1 cellular context compared by ENCODE assay signal in the genomic region with DNA sequence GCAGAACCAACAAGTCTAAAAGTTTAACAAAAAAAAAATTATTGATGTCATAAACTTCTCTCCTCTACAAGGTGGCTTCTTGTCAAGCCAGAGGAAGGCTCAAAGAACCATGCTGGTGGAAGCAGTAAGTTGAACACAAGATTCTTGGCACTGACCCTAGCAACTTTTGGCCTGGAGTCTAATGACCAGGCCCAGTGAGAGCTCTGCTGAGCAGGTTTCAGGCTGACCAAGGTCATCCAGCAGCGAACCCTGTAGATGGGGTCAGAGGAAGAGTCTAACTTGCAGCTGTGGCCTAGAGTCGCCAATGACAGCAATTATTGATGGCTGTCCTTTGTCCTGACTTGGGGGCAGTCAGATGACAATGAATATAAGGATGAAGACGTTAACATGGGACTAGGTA.
TF ChIP-seq lines count a peak whose summit lies in the region.

No MANE protein-coding gene starts in this region.

TF ChIP-seq in WTC11, 78 proteins besides CTCF, POLR2A, EP300 and RAD21 (continued from another document):
- TF ChIP-seq PRDM15 (CRISPR knock-in tag; IDR thresholded peaks at IDR 0.05): no peak
- no peak for TF ChIP-seq IRF1 (CRISPR knock-in tag; IDR thresholded peaks at IDR 0.05)
- no peak for TF ChIP-seq ERG (CRISPR knock-in tag; IDR thresholded peaks at IDR 0.05)
- no peak for TF ChIP-seq ATF3 (CRISPR knock-in tag; conservative IDR thresholded peaks at IDR 0.05)
- TF ChIP-seq ZNF671 (CRISPR knock-in tag; IDR thresholded peaks at IDR 0.05): no peak
- TF ChIP-seq, protein P1, sequence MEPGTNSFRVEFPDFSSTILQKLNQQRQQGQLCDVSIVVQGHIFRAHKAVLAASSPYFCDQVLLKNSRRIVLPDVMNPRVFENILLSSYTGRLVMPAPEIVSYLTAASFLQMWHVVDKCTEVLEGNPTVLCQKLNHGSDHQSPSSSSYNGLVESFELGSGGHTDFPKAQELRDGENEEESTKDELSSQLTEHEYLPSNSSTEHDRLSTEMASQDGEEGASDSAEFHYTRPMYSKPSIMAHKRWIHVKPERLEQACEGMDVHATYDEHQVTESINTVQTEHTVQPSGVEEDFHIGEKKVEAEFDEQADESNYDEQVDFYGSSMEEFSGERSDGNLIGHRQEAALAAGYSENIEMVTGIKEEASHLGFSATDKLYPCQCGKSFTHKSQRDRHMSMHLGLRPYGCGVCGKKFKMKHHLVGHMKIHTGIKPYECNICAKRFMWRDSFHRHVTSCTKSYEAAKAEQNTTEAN (CRISPR knock-in tag; IDR thresholded peaks at IDR 0.05): no peak
